In the genomic region with DNA sequence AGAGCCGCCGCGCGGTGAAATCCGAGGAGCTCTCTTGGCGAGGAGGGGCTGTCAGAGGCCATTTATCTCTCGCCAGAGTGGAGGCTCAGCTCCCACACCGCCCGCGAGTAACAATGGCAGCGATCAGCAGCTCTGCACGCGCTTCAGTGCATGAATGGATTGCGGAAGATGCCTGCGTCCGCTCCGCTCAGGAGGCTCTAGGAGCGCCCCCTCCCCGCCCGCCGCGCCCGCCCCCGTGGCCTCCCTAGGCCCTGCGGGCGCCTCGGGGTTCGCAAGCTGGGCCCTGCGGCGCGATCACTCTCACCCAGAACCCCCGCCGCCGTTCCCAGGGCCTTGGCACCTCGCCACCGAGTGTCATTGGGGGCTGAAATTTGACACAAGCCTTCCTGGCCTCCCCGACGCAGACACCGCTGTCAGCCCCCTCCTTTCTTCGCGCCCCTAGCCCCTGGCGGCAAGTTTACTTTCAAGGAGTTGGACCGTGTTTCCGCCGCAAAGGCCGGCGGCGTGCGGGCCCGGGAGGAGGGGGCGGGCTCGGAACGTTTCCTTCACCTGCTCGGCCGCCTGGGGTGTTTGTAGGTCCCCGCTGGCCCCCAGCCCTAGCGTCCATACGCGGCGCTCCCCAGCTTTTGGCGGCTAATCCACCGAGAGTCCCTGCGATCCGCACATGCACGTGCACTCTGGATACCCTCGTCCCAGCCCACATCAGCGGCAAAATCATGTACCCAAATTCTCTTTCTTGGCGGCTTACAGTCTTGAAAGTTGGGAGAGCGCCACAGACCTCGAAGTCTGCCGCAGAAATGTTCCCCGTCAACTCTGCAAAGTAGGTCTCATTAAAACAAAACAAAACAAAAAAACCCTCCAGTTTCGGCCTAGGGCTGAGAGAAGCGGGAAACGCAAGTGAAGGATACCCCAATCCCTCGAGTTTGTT, we compare ENCODE assay signal across 9 cellular contexts. TPM values are rescaled to one million over a fixed set of nuclear protein-coding genes. Genes with fewer than 3 reads are reported as not detected.
A peak's percentile ranks its signal among the peaks of the same experiment; 100 is the strongest.
DNase-seq lines count a peak whose midpoint lies in the region; ATAC-seq lines count a peak whose summit lies in the region.
"Had no signal": no experiment of that assay in that cellular context is flagged by ENCODE, and none has a peak within 500 bp of the region (broad histone marks: within the 10 kb centered on the region; RNA-seq: fewer than 3 reads in every experiment).

No MANE protein-coding gene starts in this region.

- H3K36me3 Mint-ChIP-seq in CD4-positive, alpha-beta memory T cell: no peaks in the 10 kb centered on the region
- H3K36me3 Mint-ChIP-seq in activated naive CD8-positive, alpha-beta T cell treated with anti-CD3 and anti-CD28 coated beads, Interleukin-2, amount 10 ng/mL, durations not matched to agents 7 days and 5 days: no peaks in the 10 kb centered on the region

- H3K4me3 Mint-ChIP-seq in CD4-positive, alpha-beta memory T cell: peak overlapping the region; percentile 42 to 72 (median 58)
- H3K4me3 Mint-ChIP-seq in activated naive CD8-positive, alpha-beta T cell treated with anti-CD3 and anti-CD28 coated beads, Interleukin-2, amount 10 ng/mL, durations not matched to agents 7 days and 5 days: peak overlapping the region; percentile 56

- no peaks in the 10 kb centered on the region for H3K36me3 ChIP-seq in CD4-positive, alpha-beta memory T cell (ENCODE audit: insufficient read depth, low read length)
- H3K36me3 ChIP-seq in HUES64 (ENCODE audit: insufficient read depth, low read length): no peaks in the 10 kb centered on the region

- no peaks in the 10 kb centered on the region for H3K9me3 Mint-ChIP-seq in CD4-positive, alpha-beta memory T cell
- no peaks in the 10 kb centered on the region for H3K9me3 Mint-ChIP-seq in activated naive CD8-positive, alpha-beta T cell treated with anti-CD3 and anti-CD28 coated beads, Interleukin-2, amount 10 ng/mL, durations not matched to agents 7 days and 5 days

- POLR2A ChIA-PET in CD4-positive, alpha-beta memory T cell (lab: Charles Lee; ENCODE audit: partially characterized antibody): interaction anchor here (0.6 to 1.1 kb wide), 7 partner anchors 30 to 178 kb away, joined by 3 to 4 read pairs (median 3); partner anchors contain the start of gene BCOR
- POLR2A ChIA-PET in activated naive CD8-positive, alpha-beta T cell treated with anti-CD3 and anti-CD28 coated beads, Interleukin-2, amount 10 ng/mL, durations not matched to agents 7 days and 5 days (lab: Charles Lee): interaction anchor here (0.9 to 1.5 kb wide), 3 partner anchors 40 to 81 kb away, joined by 3 to 5 read pairs (median 3); no protein-coding TSS in a partner anchor

- H3K27ac Mint-ChIP-seq in CD4-positive, alpha-beta memory T cell: peak overlapping the region in 1 of 7 donors; percentile 48
- no peak overlapping the region for H3K27ac Mint-ChIP-seq in activated naive CD8-positive, alpha-beta T cell treated with anti-CD3 and anti-CD28 coated beads, Interleukin-2, amount 10 ng/mL, durations not matched to agents 7 days and 5 days

- peaks cover 0 to 19% (median under 1%) of the 10 kb centered on the region in 4 donors for H3K4me1 Mint-ChIP-seq in CD4-positive, alpha-beta memory T cell
- H3K4me1 Mint-ChIP-seq in activated naive CD8-positive, alpha-beta T cell treated with anti-CD3 and anti-CD28 coated beads, Interleukin-2, amount 10 ng/mL, durations not matched to agents 7 days and 5 days: peaks cover 4% of the 10 kb centered on the region

- CTCF ChIA-PET in CD4-positive, alpha-beta memory T cell (lab: Charles Lee; ENCODE audit: partially characterized antibody): no interaction called here

- no peaks in the 10 kb centered on the region for H3K27me3 Mint-ChIP-seq in CD4-positive, alpha-beta memory T cell
- H3K27me3 Mint-ChIP-seq in activated naive CD8-positive, alpha-beta T cell treated with anti-CD3 and anti-CD28 coated beads, Interleukin-2, amount 10 ng/mL, durations not matched to agents 7 days and 5 days: no peaks in the 10 kb centered on the region

- peaks cover 5% of the 10 kb centered on the region for H3K4me1 ChIP-seq in CD4-positive, alpha-beta memory T cell (ENCODE audit: insufficient read depth, low read length)
- H3K4me1 ChIP-seq in HUES64 (ENCODE audit: insufficient read depth, low read length): peaks cover 45% of the 10 kb centered on the region

- peak overlapping the region; percentile 66 for H3K9ac ChIP-seq in HUES64 (ENCODE audit: low read depth, low read length)

- no peaks in the 10 kb centered on the region for H3K27me3 ChIP-seq in CD4-positive, alpha-beta memory T cell (ENCODE audit: insufficient read depth, low read length)
- H3K27me3 ChIP-seq in HUES64 (ENCODE audit: insufficient read depth, low read length): peaks cover 90% of the 10 kb centered on the region

- ATAC-seq in activated naive CD8-positive, alpha-beta T cell treated with anti-CD3 and anti-CD28 coated beads, Interleukin-2, amount 10 ng/mL, durations not matched to agents 7 days and 5 days (ENCODE audit: low read depth): peak; percentile 82
- ATAC-seq in sciatic nerve (peak; percentile 50), HG02623 (IDR thresholded peaks at IDR 0.05; ENCODE audit: unreplicated experiment) (no peak), GM21381 (IDR thresholded peaks at IDR 0.05; ENCODE audit: unreplicated experiment) (no peak)

- peak overlapping the region in 1 of 2 donors; percentile 19 for H3K4me3 ChIP-seq in CD4-positive, alpha-beta memory T cell (ENCODE audit: low read length in 2 of 2)
- H3K4me3 ChIP-seq in HUES64 (ENCODE audit: low read length): peak overlapping the region; percentile 59
- H3K4me3 ChIP-seq: lung had no signal

- peak in 2 of 5 donors; percentile 27 to 50 for DNase-seq in CD4-positive, alpha-beta memory T cell
- peak; percentile 47 for DNase-seq in activated naive CD8-positive, alpha-beta T cell treated with anti-CD3 and anti-CD28 coated beads, Interleukin-2, amount 10 ng/mL, durations not matched to agents 7 days and 5 days
- DNase-seq in hepatic stellate cell (ENCODE audit: low spot score) (peak; percentile 61), sciatic nerve (ENCODE audit: low spot score) (peak; percentile 64)
- no peak for DNase-seq in stimulated activated CD4-positive, alpha-beta T cell treated with anti-CD3 and anti-CD28 coated beads, Interleukin-15, amount 100 ng/mL, for 24 hours

- no peaks in the 10 kb centered on the region for H3K9me3 ChIP-seq in CD4-positive, alpha-beta memory T cell (ENCODE audit: control insufficient read depth in 1 of 2, low read length in 2 of 2)
- no peaks in the 10 kb centered on the region for H3K9me3 ChIP-seq in HUES64 (ENCODE audit: insufficient read depth, low read depth, low read length)

- intact Hi-C loops in CD4-positive, alpha-beta memory T cell (cut with micrococcal nuclease): no loop called here
- intact Hi-C loops in sciatic nerve (cut with DNase I): no loop called here

- 1% methylated on average over 74 of the region's 76 CpGs for WGBS in HUES64

- no peak overlapping the region for H3K27ac ChIP-seq in CD4-positive, alpha-beta memory T cell (ENCODE audit: low read depth, low read length)
- H3K27ac ChIP-seq in HUES64 (ENCODE audit: low read depth, low read length): peak overlapping the region; percentile 52; the same call in 1 of the 2 replicates

RNA-seq across cellular contexts. Expression of gene BCOR, which starts 49.0 kb away (rescaled TPM):
- total RNA-seq in CD4-positive, alpha-beta memory T cell: 10 to 100 TPM; 47.1 to 48.7 TPM
- 1 to 10 TPM; 1.9 to 7.0 TPM for polyA plus RNA-seq in CD4-positive, alpha-beta memory T cell
- polyA plus RNA-seq in HUES64 (2013, experiment 1 of 2): 34.7 TPM
- 31.5 TPM for polyA plus RNA-seq in HUES64 (2013, experiment 2 of 2)
- 10 to 100 TPM; 44.7 to 46.4 TPM for total RNA-seq in activated naive CD8-positive, alpha-beta T cell treated with anti-CD3 and anti-CD28 coated beads, Interleukin-2, amount 10 ng/mL, durations not matched to agents 7 days and 5 days
- 42.0 TPM for total RNA-seq in sciatic nerve

Comparison
In these comparisons a context has a peak if more than half of its experiments do, and no peak if none do; other contexts are left out.
1. ATAC-seq: peak in activated naive CD8-positive, alpha-beta T cell treated with anti-CD3 and anti-CD28 coated beads, Interleukin-2, amount 10 ng/mL, durations not matched to agents 7 days and 5 days (single experiment) and sciatic nerve (single experiment); none in HG02623 (single experiment) and GM21381 (single experiment).